Comparison of ENCODE assay signal across 8 cellular contexts in genomic region chr17:35764123-35764991, GRCh38. TPM values are rescaled to one million over a fixed set of nuclear protein-coding genes. Genes with fewer than 3 reads are reported as not detected.
DNase-seq lines count a peak whose midpoint lies in the region; ATAC-seq, FAIRE-seq and TF ChIP-seq lines count a peak whose summit lies in the region.

No MANE protein-coding gene starts in this region.

- ATAC-seq in HG03442 (IDR thresholded peaks at IDR 0.05; ENCODE audit: unreplicated experiment) = peak; percentile 76
- peak; percentile 96 for ATAC-seq in left lung

- H3K36me3 Mint-ChIP-seq in activated CD4-positive, alpha-beta T cell treated with anti-CD3 and anti-CD28 coated beads, Interleukin-2, amount 10 ng/mL, durations not matched to agents 24 days and 14 days (ENCODE audit: low read depth) = no peaks in the 10 kb centered on the region

- FAIRE-seq in GM19239 (lab: Jason Lieb, UNC) = no peak

- no peaks in the 10 kb centered on the region for H3K27me3 ChIP-seq in colonic mucosa
- H3K27me3 ChIP-seq in left lung = peaks cover 0 to 14% of the 10 kb centered on the region in 2 donors

- peak overlapping the region; percentile 55 for H3K4me3 ChIP-seq in colonic mucosa
- H3K4me3 ChIP-seq in left lung = peak overlapping the region; percentile 44 to 45

- H3K27me3 Mint-ChIP-seq in activated CD4-positive, alpha-beta T cell treated with anti-CD3 and anti-CD28 coated beads, Interleukin-2, amount 10 ng/mL, durations not matched to agents 24 days and 14 days = peaks cover 9% of the 10 kb centered on the region

- peak overlapping the region; percentile 64 for H3K27ac Mint-ChIP-seq in activated CD4-positive, alpha-beta T cell treated with anti-CD3 and anti-CD28 coated beads, Interleukin-2, amount 10 ng/mL, durations not matched to agents 24 days and 14 days

- TF ChIP-seq CTCF in colonic mucosa (IDR thresholded peaks at IDR 0.05) (peak; percentile 93), left lung (IDR thresholded peaks at IDR 0.05) (peak; percentile 88 to 97)

- H3K4me1 ChIP-seq in colonic mucosa (peaks cover 6% of the 10 kb centered on the region), left lung (peaks cover 5 to 17% of the 10 kb centered on the region in 2 donors)

- H3K27ac ChIP-seq in colonic mucosa (peak overlapping the region; percentile 20), left lung (no peak overlapping the region)

- H3K36me3 ChIP-seq in colonic mucosa = no peaks in the 10 kb centered on the region
- no peaks in the 10 kb centered on the region for H3K36me3 ChIP-seq in left lung

- H3K9ac ChIP-seq in colonic mucosa (ENCODE audit: low read depth in 2 of 2, low read length in 2 of 2) = peak overlapping the region; percentile 51 to 64

- H3K9me3 ChIP-seq in colonic mucosa = no peaks in the 10 kb centered on the region
- no peaks in the 10 kb centered on the region for H3K9me3 ChIP-seq in left lung

- H3K9me3 Mint-ChIP-seq in activated CD4-positive, alpha-beta T cell treated with anti-CD3 and anti-CD28 coated beads, Interleukin-2, amount 10 ng/mL, durations not matched to agents 24 days and 14 days = no peaks in the 10 kb centered on the region

- DNase-seq in AML-193 (lab: John Stamatoyannopoulos, UW) (peak; percentile 91 to 94), GM19239 (ENCODE audit: insufficient read length, low spot score) (peak; percentile 99), NCI-H510A treated with DMSO at 0.1 percent for 48 hours (lab: John Stamatoyannopoulos, UW) (peak; percentile 80), colonic mucosa (peak; percentile 89), left lung (peak; percentile 86 to 98)
- peak; percentile 96 for DNase-seq in activated CD4-positive, alpha-beta T cell treated with anti-CD3 and anti-CD28 coated beads, Interleukin-2, amount 10 ng/mL, durations not matched to agents 24 days and 14 days
- DNase-seq in stimulated activated CD4-positive, alpha-beta T cell treated with anti-CD3 and anti-CD28 coated beads, Interleukin-2, amount 100 ng/mL, for 24 hours = peak; percentile 87 to 94

- intact Hi-C loops in activated CD4-positive, alpha-beta T cell treated with anti-CD3 and anti-CD28 coated beads, Interleukin-2, amount 10 ng/mL, durations not matched to agents 24 days and 14 days (cut with micrococcal nuclease) = loop anchor here (1.0 kb wide), 2 partner anchors 40 to 45 kb away; partner anchors contain the start of gene TAF15
- intact Hi-C loops in colonic mucosa (cut with DNase I) = loop anchor here (1.0 kb wide), 1 partner anchor 41 kb away; no protein-coding TSS in a partner anchor
- intact Hi-C loops in left lung (cut with DNase I) = loop anchor here in 1 of 2 donors (2.0 kb wide), 1 partner anchor 40 kb away; no protein-coding TSS in a partner anchor

- peaks cover 8% of the 10 kb centered on the region for H3K4me1 Mint-ChIP-seq in activated CD4-positive, alpha-beta T cell treated with anti-CD3 and anti-CD28 coated beads, Interleukin-2, amount 10 ng/mL, durations not matched to agents 24 days and 14 days

- peak overlapping the region; percentile 86 for H3K4me3 Mint-ChIP-seq in activated CD4-positive, alpha-beta T cell treated with anti-CD3 and anti-CD28 coated beads, Interleukin-2, amount 10 ng/mL, durations not matched to agents 24 days and 14 days

RNA-seq across cellular contexts. Expression of gene C17orf50, which starts 3.7 kb away (rescaled TPM):
- not detected in 2 replicates for total RNA-seq in activated CD4-positive, alpha-beta T cell treated with anti-CD3 and anti-CD28 coated beads, Interleukin-2, amount 10 ng/mL, durations not matched to agents 24 days and 14 days
- total RNA-seq in colonic mucosa (not detected), left lung (not detected)

RNA-seq across cellular contexts. Expression of gene GAS2L2, which starts 11.3 kb away (rescaled TPM):
- not detected in 2 replicates for total RNA-seq in activated CD4-positive, alpha-beta T cell treated with anti-CD3 and anti-CD28 coated beads, Interleukin-2, amount 10 ng/mL, durations not matched to agents 24 days and 14 days
- under 1 TPM in 1 of 2 donors, not detected in 1; 0.15 TPM for total RNA-seq in colonic mucosa
- 1 to 10 TPM in 1 of 2 donors, under 1 TPM in 1; 0.35 to 1.6 TPM for total RNA-seq in left lung

RNA-seq across cellular contexts. Expression of gene MMP28, which starts 31.1 kb away (rescaled TPM):
- total RNA-seq in activated CD4-positive, alpha-beta T cell treated with anti-CD3 and anti-CD28 coated beads, Interleukin-2, amount 10 ng/mL, durations not matched to agents 24 days and 14 days = not detected in 2 replicates
- total RNA-seq in colonic mucosa (10 to 100 TPM; 62.5 to 66.7 TPM), left lung (10 to 100 TPM; 39.5 to 95.0 TPM)

RNA-seq across cellular contexts. Expression of gene RASL10B, which starts 32.9 kb away (rescaled TPM):
- total RNA-seq in activated CD4-positive, alpha-beta T cell treated with anti-CD3 and anti-CD28 coated beads, Interleukin-2, amount 10 ng/mL, durations not matched to agents 24 days and 14 days = 0.71 and 0.72 TPM in 2 replicates
- total RNA-seq in colonic mucosa (under 1 TPM; 0.07 to 0.21 TPM), left lung (under 1 TPM; 0.52 to 0.82 TPM)

RNA-seq across cellular contexts. Expression of gene TAF15, which starts 44.9 kb away (rescaled TPM):
- 326 and 338 TPM in 2 replicates for total RNA-seq in activated CD4-positive, alpha-beta T cell treated with anti-CD3 and anti-CD28 coated beads, Interleukin-2, amount 10 ng/mL, durations not matched to agents 24 days and 14 days
- total RNA-seq in colonic mucosa (100 to 1,000 TPM; 132 to 218 TPM), left lung (100 to 1,000 TPM; 140 to 163 TPM)

Comparison
In these comparisons a context has a peak if more than half of its experiments do, and no peak if none do; other contexts are left out.
1. RNA of gene MMP28, which starts 31.1 kb away (total RNA-seq): 39.5 to 95.0 TPM in left lung and 62.5 to 66.7 TPM in colonic mucosa; not detected in activated CD4-positive, alpha-beta T cell treated with anti-CD3 and anti-CD28 coated beads, Interleukin-2, amount 10 ng/mL, durations not matched to agents 24 days and 14 days; every median in the first group is over 10 times any median in the second.
2. Peak in every context shown above with its lines, with median percentiles within 50 percentile points of each other: DNase-seq.